Comparison of ENCODE assay signal across 32 cellular contexts in genomic region chr9:120705174-120705573, GRCh38. TPM values are rescaled to one million over a fixed set of nuclear protein-coding genes. Genes with fewer than 3 reads are reported as not detected.
DNase-seq lines count a peak whose midpoint lies in the region; ATAC-seq, FAIRE-seq and TF ChIP-seq lines count a peak whose summit lies in the region.
"Had no signal": no experiment of that assay in that cellular context is flagged by ENCODE, and none has a peak within 500 bp of the region (broad histone marks: within the 10 kb centered on the region; RNA-seq: fewer than 3 reads in every experiment).

No MANE protein-coding gene starts in this region.

- H3K27me3 ChIP-seq in neutrophil (no peaks in the 10 kb centered on the region), vagina (no peaks in the 10 kb centered on the region)
- H3K27me3 ChIP-seq in naive thymus-derived CD4-positive, alpha-beta T cell (ENCODE audit: control insufficient read depth in 2 of 2, insufficient read depth in 2 of 2, low read length in 2 of 2) = no peaks in the 10 kb centered on the region
- H3K27me3 ChIP-seq: BLaER1 treated with 17β-estradiol and CSF1 and Interleukin-3, amounts not matched to agents 10 nM and 100 nM had no signal

- H3K36me3 ChIP-seq in SK-N-MC (ENCODE audit: insufficient read depth, low read length) = no peaks in the 10 kb centered on the region; the same call in 1 of the 2 replicates
- peaks cover 75% of the 10 kb centered on the region for H3K36me3 ChIP-seq in neutrophil
- H3K36me3 ChIP-seq in vagina = no peaks in the 10 kb centered on the region
- no peaks in the 10 kb centered on the region for H3K36me3 ChIP-seq in naive thymus-derived CD4-positive, alpha-beta T cell (ENCODE audit: control insufficient read depth in 2 of 3, insufficient read depth in 3 of 3, low read length in 3 of 3)

- H3K4me1 ChIP-seq in neutrophil (ENCODE audit: control insufficient read depth in 1 of 2, insufficient read depth in 1 of 2, low read depth in 1 of 2, low read length in 1 of 2) (peaks cover 67 to 99% of the 10 kb centered on the region in 2 experiments), vagina (peaks cover 40% of the 10 kb centered on the region)
- no peaks in the 10 kb centered on the region for H3K4me1 ChIP-seq in naive thymus-derived CD4-positive, alpha-beta T cell (ENCODE audit: control insufficient read depth in 2 of 2, insufficient read depth in 2 of 2, low read length in 2 of 2)

- H3K27me3 Mint-ChIP-seq in naive thymus-derived CD4-positive, alpha-beta T cell = no peaks in the 10 kb centered on the region
- H3K27me3 Mint-ChIP-seq in T-cell = no peaks in the 10 kb centered on the region
- H3K27me3 Mint-ChIP-seq: CD4-positive, alpha-beta memory T cell; IgD-negative memory B cell had no signal

- peak overlapping the region; percentile 93 for H3K27ac ChIP-seq in SK-N-MC
- peak overlapping the region; percentile 93 for H3K27ac ChIP-seq in neutrophil
- no peak overlapping the region for H3K27ac ChIP-seq in vagina
- no peak overlapping the region for H3K27ac ChIP-seq in naive thymus-derived CD4-positive, alpha-beta T cell (ENCODE audit: low read depth, low read length)
- H3K27ac ChIP-seq: HL-60, KMS-11 had no signal

- H3K4me3 ChIP-seq in SK-N-MC (peak overlapping the region; percentile 45; the same call in 1 of the 2 replicates), neutrophil (ENCODE audit: low read depth in 1 of 2, low read length in 1 of 2) (peak overlapping the region in 1 of 2 experiments; percentile 87), vagina (no peak overlapping the region)
- no peak overlapping the region for H3K4me3 ChIP-seq in naive thymus-derived CD4-positive, alpha-beta T cell (ENCODE audit: low read length)
- H3K4me3 ChIP-seq: BLaER1 treated with 17β-estradiol and CSF1 and Interleukin-3, amounts not matched to agents 10 nM and 100 nM had no signal

- TF ChIP-seq POLR2A in H54 (IDR thresholded peaks at IDR 0.05; ENCODE audit: low read depth, low read length) (no peak), vagina (IDR thresholded peaks at IDR 0.05) (no peak)

- H3K4me3 Mint-ChIP-seq in naive thymus-derived CD4-positive, alpha-beta T cell = no peak overlapping the region
- no peak overlapping the region for H3K4me3 Mint-ChIP-seq in T-cell
- H3K4me3 Mint-ChIP-seq: CD4-positive, alpha-beta memory T cell; IgD-negative memory B cell had no signal

- peak; percentile 81 for FAIRE-seq in H54 (lab: Jason Lieb, UNC)
- FAIRE-seq: A204.1, GM12891 had no signal

- H3K27ac Mint-ChIP-seq in naive thymus-derived CD4-positive, alpha-beta T cell = no peak overlapping the region
- no peak overlapping the region for H3K27ac Mint-ChIP-seq in T-cell
- H3K27ac Mint-ChIP-seq: IgD-negative memory B cell had no signal

- peak overlapping the region; percentile 49 for H3K9ac ChIP-seq in SK-N-MC (ENCODE audit: insufficient read length)
- H3K9ac ChIP-seq: KMS-11 had no signal

- no peaks in the 10 kb centered on the region for H3K9me3 Mint-ChIP-seq in naive thymus-derived CD4-positive, alpha-beta T cell
- no peaks in the 10 kb centered on the region for H3K9me3 Mint-ChIP-seq in T-cell
- H3K9me3 Mint-ChIP-seq: CD4-positive, alpha-beta memory T cell; IgD-negative memory B cell had no signal

- intact Hi-C loops in vagina (cut with DNase I) = no loop called here
- intact Hi-C loops in naive thymus-derived CD4-positive, alpha-beta T cell (cut with micrococcal nuclease) = no loop called here

- peaks cover 3 to 34% (median 16%) of the 10 kb centered on the region in 7 donors for H3K4me1 Mint-ChIP-seq in naive thymus-derived CD4-positive, alpha-beta T cell
- H3K4me1 Mint-ChIP-seq in T-cell = peaks cover 24 to 33% (median 33%) of the 10 kb centered on the region in 3 donors

- CTCF ChIA-PET in naive thymus-derived CD4-positive, alpha-beta T cell (lab: Charles Lee) = no interaction called here
- CTCF ChIA-PET in T-cell (lab: Charles Lee) = no interaction called here

- TF ChIP-seq CTCF in neutrophil (IDR thresholded peaks at IDR 0.05) = no peak
- no peak for TF ChIP-seq CTCF in vagina (IDR thresholded peaks at IDR 0.05)

- POLR2A ChIA-PET in naive thymus-derived CD4-positive, alpha-beta T cell (lab: Charles Lee) = no interaction called here
- POLR2A ChIA-PET in T-cell (lab: Charles Lee) = no interaction called here

- DNase-seq in H54 (ENCODE audit: insufficient read length, low spot score) (no peak), SK-N-MC (ENCODE audit: low read depth, low spot score) (no peak), foreskin melanocyte (peak; percentile 67), vagina (ENCODE audit: extremely low spot score in 2 of 2) (no peak), D341Med (ENCODE audit: low spot score) (no peak), T-cell (no peak)
- DNase-seq in naive thymus-derived CD4-positive, alpha-beta T cell = no peak
- DNase-seq: AML-193; CD4-positive, alpha-beta memory T cell; COR-L47; DMS 273 treated with DMSO at 0.1 percent for 48 hours; DMS79 treated with DMSO at 0.1 percent for 48 hours; GF-D8; GOT3; NCI-H1092 treated with DMSO at 0.1 percent for 48 hours; NCI-H1436; NCI-H187; NCI-H2081 treated with DMSO at 0.1 percent for 48 hours; NCI-H2171; NCI-H226; NCI-H510A; NCI-H69; SIG-M5 had no signal

- peaks cover 0 to 20% (median 9%) of the 10 kb centered on the region in 5 donors for H3K36me3 Mint-ChIP-seq in naive thymus-derived CD4-positive, alpha-beta T cell
- H3K36me3 Mint-ChIP-seq in T-cell = peaks cover 14% of the 10 kb centered on the region

- ATAC-seq in naive thymus-derived CD4-positive, alpha-beta T cell = no peak
- ATAC-seq in T-cell (replicated peaks in 1 of 4) = no peak
- ATAC-seq: HCT116, Panc1 had no signal

- H3K9me3 ChIP-seq in SK-N-MC (ENCODE audit: low read depth, low read length) (no peaks in the 10 kb centered on the region), neutrophil (no peaks in the 10 kb centered on the region), vagina (no peaks in the 10 kb centered on the region)
- no peaks in the 10 kb centered on the region for H3K9me3 ChIP-seq in naive thymus-derived CD4-positive, alpha-beta T cell (ENCODE audit: control insufficient read depth in 2 of 3, low read length in 3 of 3)
- H3K9me3 ChIP-seq: BLaER1 treated with 17β-estradiol and CSF1 and Interleukin-3, amounts not matched to agents 10 nM and 100 nM had no signal

RNA-seq across cellular contexts. Expression of gene MEGF9, which starts 9.1 kb away (rescaled TPM):
- 17.7 TPM for total RNA-seq in vagina
- total RNA-seq in naive thymus-derived CD4-positive, alpha-beta T cell = 10 to 100 TPM in 4 of 5 experiments, 1 to 10 TPM in 1; 9.5 to 35.4 (median 11.1) TPM
- 1 to 10 TPM; 3.9 to 7.4 TPM for polyA plus RNA-seq in naive thymus-derived CD4-positive, alpha-beta T cell
- total RNA-seq in T-cell = 10 to 100 TPM; 10.4 to 15.5 (median 11.3) TPM

Comparison
In these comparisons a context has a peak if more than half of its experiments do, and no peak if none do; other contexts are left out.
1. H3K27ac ChIP-seq: peak in SK-N-MC (single experiment) and neutrophil (single experiment); none in vagina (single experiment) and naive thymus-derived CD4-positive, alpha-beta T cell (single experiment).